In the genomic region with DNA sequence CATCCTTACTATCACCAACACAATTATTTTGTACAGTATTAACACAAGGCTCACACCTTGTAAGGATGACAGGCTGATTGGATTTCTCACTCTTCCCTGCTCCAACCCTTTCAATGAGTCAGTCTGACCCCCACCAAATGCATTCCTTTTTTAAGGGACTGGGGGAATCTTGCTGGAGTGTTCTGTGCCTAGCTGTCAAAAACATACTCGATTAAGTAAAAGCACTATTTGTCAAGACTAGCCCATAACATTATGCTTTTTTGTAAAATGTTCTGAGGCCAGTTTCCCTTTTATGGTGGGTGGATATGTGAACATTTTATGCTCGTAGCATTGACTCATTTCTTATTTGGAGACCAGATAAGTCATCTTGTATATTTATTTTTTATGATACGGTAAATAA, we compare ENCODE assay signal across 1 cellular context.
TF ChIP-seq lines count a peak whose summit lies in the region.

No MANE protein-coding gene starts in this region.

TF ChIP-seq in IMR-90, 13 proteins besides CTCF, POLR2A, EP300 and RAD21:
- TF ChIP-seq RCOR1 (IDR thresholded peaks at IDR 0.05; ENCODE audit: insufficient replicate concordance, low read length): no peak
- TF ChIP-seq CEBPB (IDR thresholded peaks at IDR 0.05; ENCODE audit: low read depth, low read length): no peak
- TF ChIP-seq MAFK (IDR thresholded peaks at IDR 0.05; ENCODE audit: low read depth, low read length): no peak
- TF ChIP-seq, protein P1, sequence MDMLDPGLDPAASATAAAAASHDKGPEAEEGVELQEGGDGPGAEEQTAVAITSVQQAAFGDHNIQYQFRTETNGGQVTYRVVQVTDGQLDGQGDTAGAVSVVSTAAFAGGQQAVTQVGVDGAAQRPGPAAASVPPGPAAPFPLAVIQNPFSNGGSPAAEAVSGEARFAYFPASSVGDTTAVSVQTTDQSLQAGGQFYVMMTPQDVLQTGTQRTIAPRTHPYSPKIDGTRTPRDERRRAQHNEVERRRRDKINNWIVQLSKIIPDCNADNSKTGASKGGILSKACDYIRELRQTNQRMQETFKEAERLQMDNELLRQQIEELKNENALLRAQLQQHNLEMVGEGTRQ (IDR thresholded peaks at IDR 0.05; ENCODE audit: low read depth, low read length): no peak
- no peak for TF ChIP-seq NFE2L2 (IDR thresholded peaks at IDR 0.05; ENCODE audit: low read depth, low read length)
- no peak for TF ChIP-seq CHD1 (IDR thresholded peaks at IDR 0.05; ENCODE audit: low read depth, low read length)
- TF ChIP-seq FOS (IDR thresholded peaks at IDR 0.05; ENCODE audit: low read depth, low read length): no peak
- TF ChIP-seq BHLHE40 (IDR thresholded peaks at IDR 0.05; ENCODE audit: low read depth, low read length): no peak
- TF ChIP-seq MAZ (IDR thresholded peaks at IDR 0.05; ENCODE audit: borderline replicate concordance, low read depth, low read length): no peak
- TF ChIP-seq RFX5 (IDR thresholded peaks at IDR 0.05; ENCODE audit: low read depth, low read length): no peak
- TF ChIP-seq, protein P2, sequence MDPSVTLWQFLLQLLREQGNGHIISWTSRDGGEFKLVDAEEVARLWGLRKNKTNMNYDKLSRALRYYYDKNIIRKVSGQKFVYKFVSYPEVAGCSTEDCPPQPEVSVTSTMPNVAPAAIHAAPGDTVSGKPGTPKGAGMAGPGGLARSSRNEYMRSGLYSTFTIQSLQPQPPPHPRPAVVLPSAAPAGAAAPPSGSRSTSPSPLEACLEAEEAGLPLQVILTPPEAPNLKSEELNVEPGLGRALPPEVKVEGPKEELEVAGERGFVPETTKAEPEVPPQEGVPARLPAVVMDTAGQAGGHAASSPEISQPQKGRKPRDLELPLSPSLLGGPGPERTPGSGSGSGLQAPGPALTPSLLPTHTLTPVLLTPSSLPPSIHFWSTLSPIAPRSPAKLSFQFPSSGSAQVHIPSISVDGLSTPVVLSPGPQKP (IDR thresholded peaks at IDR 0.05; ENCODE audit: borderline replicate concordance, low read depth, low read length): no peak
- TF ChIP-seq SMC3 (IDR thresholded peaks at IDR 0.05; ENCODE audit: low read depth, low read length): no peak
- TF ChIP-seq MXI1 (IDR thresholded peaks at IDR 0.05; ENCODE audit: borderline replicate concordance, low read depth, low read length): no peak
